8 cellular contexts compared by ENCODE assay signal in the genomic region with DNA sequence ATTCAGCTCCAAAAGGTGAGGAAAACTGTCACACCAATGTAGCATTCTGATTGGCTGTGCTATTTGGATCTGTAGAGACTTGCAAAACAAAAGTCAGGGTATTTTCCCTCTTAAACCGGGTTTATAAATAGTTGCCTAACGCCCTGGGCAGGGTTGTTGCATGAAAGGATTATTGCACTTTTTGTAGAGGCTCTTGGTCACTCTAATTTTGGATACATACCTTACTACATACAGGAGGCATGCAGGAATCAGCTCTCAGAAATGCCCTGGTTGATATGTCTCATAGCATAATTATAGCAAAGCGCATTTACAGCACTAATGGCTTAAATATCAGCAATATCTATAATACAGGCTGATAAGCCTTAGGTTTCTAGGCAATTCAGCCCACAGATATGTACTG.
"Had no signal": no experiment of that assay in that cellular context is flagged by ENCODE, and none has a peak within 500 bp of the region (broad histone marks: within the 10 kb centered on the region; RNA-seq: fewer than 3 reads in every experiment).

No MANE protein-coding gene starts in this region.

- H3K4me1 ChIP-seq: HAP-1 had no signal

- H3K4me3 ChIP-seq: GM23248, HAP-1 had no signal

- H3K9me3 ChIP-seq: HAP-1 had no signal

- H3K27ac ChIP-seq: GM23248, HL-60 had no signal

- H3K36me3 ChIP-seq: HAP-1 had no signal

- ATAC-seq: HCT116, HepG2 had no signal

- FAIRE-seq: HepG2 had no signal

- DNase-seq: GM23248, GOT3, H7, HFFc6 had no signal

- H2AFZ ChIP-seq: GM23248 had no signal

- H3K9ac ChIP-seq: GM23248 had no signal
